In genomic region chr11:67317365-67318238, GRCh38 we compare ENCODE assay signal across 8 cellular contexts. TPM values are rescaled to one million over a fixed set of nuclear protein-coding genes. Genes with fewer than 3 reads are reported as not detected.
DNase-seq lines count a peak whose midpoint lies in the region; ATAC-seq, FAIRE-seq and TF ChIP-seq lines count a peak whose summit lies in the region.

No MANE protein-coding gene starts in this region.

- peak; percentile 63 for TF ChIP-seq POLR2A in GM18505 (IDR thresholded peaks at IDR 0.05; ENCODE audit: borderline replicate concordance, extremely low read depth, insufficient read depth, insufficient read length)

- no peaks in the 10 kb centered on the region for H3K9me3 Mint-ChIP-seq in T-helper 2 cell treated with Interferon-gamma antibody and Interleukin-4, amounts not matched to agents 5 μg/mL and 100 μg/mL, for 36 hours
- no peaks in the 10 kb centered on the region for H3K9me3 Mint-ChIP-seq in astrocyte (ENCODE audit: unreplicated experiment)

- peak; percentile 79 for TF ChIP-seq CTCF in astrocyte (IDR thresholded peaks at IDR 0.05; ENCODE audit: insufficient read depth, low read depth, low read length)
- peak; percentile 96 for TF ChIP-seq CTCF in hepatocyte (IDR thresholded peaks at IDR 0.05; ENCODE audit: poor library complexity)

- H3K27ac ChIP-seq in astrocyte (ENCODE audit: low read depth, low read length): peak overlapping the region; percentile 76
- peak overlapping the region; percentile 92 for H3K27ac ChIP-seq in hepatocyte

- no peaks in the 10 kb centered on the region for H3K9me2 ChIP-seq in hepatocyte (replicated peaks; ENCODE audit: insufficient read depth)

- H3K36me3 ChIP-seq in astrocyte (ENCODE audit: insufficient read depth, low read length) (no peaks in the 10 kb centered on the region), hepatocyte (replicated peaks; ENCODE audit: insufficient read depth, low read depth) (no peaks in the 10 kb centered on the region)

- peak overlapping the region; percentile 97 for H3K27ac Mint-ChIP-seq in T-helper 2 cell treated with Interferon-gamma antibody and Interleukin-4, amounts not matched to agents 5 μg/mL and 100 μg/mL, for 36 hours
- peak overlapping the region; percentile 89 for H3K27ac Mint-ChIP-seq in astrocyte (ENCODE audit: unreplicated experiment)

- no peaks in the 10 kb centered on the region for H3K36me3 Mint-ChIP-seq in T-helper 2 cell treated with Interferon-gamma antibody and Interleukin-4, amounts not matched to agents 5 μg/mL and 100 μg/mL, for 36 hours (ENCODE audit: low read depth)
- H3K36me3 Mint-ChIP-seq in astrocyte (ENCODE audit: low read depth, unreplicated experiment): peaks cover 5% of the 10 kb centered on the region

- ATAC-seq in GM18505 (IDR thresholded peaks at IDR 0.05; ENCODE audit: unreplicated experiment): peak; percentile 76
- peak; percentile 81 for ATAC-seq in HG02970 (IDR thresholded peaks at IDR 0.05; ENCODE audit: low FRiP score, unreplicated experiment)

- H3K4me1 Mint-ChIP-seq in T-helper 2 cell treated with Interferon-gamma antibody and Interleukin-4, amounts not matched to agents 5 μg/mL and 100 μg/mL, for 36 hours (ENCODE audit: low read depth): peaks cover 29% of the 10 kb centered on the region
- no peaks in the 10 kb centered on the region for H3K4me1 Mint-ChIP-seq in astrocyte (ENCODE audit: low read depth, unreplicated experiment)

- H4K20me1 ChIP-seq in astrocyte (ENCODE audit: insufficient read depth, low read length): no peaks in the 10 kb centered on the region
- H4K20me1 ChIP-seq in hepatocyte (ENCODE audit: insufficient read depth, poor library complexity, severe bottlenecking): no peaks in the 10 kb centered on the region

- H2AFZ ChIP-seq in astrocyte (ENCODE audit: low read depth, low read length) (peak overlapping the region; percentile 93), hepatocyte (peak overlapping the region; percentile 99)

- under 1% methylated on average over 79 of the region's 83 CpGs for WGBS in hepatocyte (ENCODE audit: low lambda C conversion rate, missing lambda C conversion rate)

- peak overlapping the region; percentile 83 for H3K9ac ChIP-seq in astrocyte (ENCODE audit: low read length)

- H3K27me3 ChIP-seq in astrocyte (ENCODE audit: insufficient read depth, low read length) (no peaks in the 10 kb centered on the region), hepatocyte (no peaks in the 10 kb centered on the region)

- peak overlapping the region; percentile 97 for H3K4me2 ChIP-seq in astrocyte (ENCODE audit: low read length)
- H3K4me2 ChIP-seq in hepatocyte: peak overlapping the region; percentile 92

- DNase-seq in NCI-H187 treated with DMSO at 0.1 percent for 48 hours (lab: John Stamatoyannopoulos, UW) (peak; percentile 77), astrocyte (ENCODE audit: low read depth) (peak; percentile 75), hepatocyte (ENCODE audit: low spot score) (peak; percentile 98), renal cortical epithelial cell (ENCODE audit: low read depth) (peak; percentile 89), cortex of kidney (lab: John Stamatoyannopoulos, UW) (no peak)
- DNase-seq in T-helper 2 cell treated with Interferon-gamma antibody and Interleukin-4, amounts not matched to agents 5 μg/mL and 100 μg/mL, for 36 hours (ENCODE audit: low spot score): peak; percentile 98

- H3K27me3 Mint-ChIP-seq in T-helper 2 cell treated with Interferon-gamma antibody and Interleukin-4, amounts not matched to agents 5 μg/mL and 100 μg/mL, for 36 hours (ENCODE audit: low read depth): peaks cover 9% of the 10 kb centered on the region
- peaks cover 5% of the 10 kb centered on the region for H3K27me3 Mint-ChIP-seq in astrocyte (ENCODE audit: low read depth, unreplicated experiment)

- H3K4me3 ChIP-seq in astrocyte (ENCODE audit: insufficient read depth, low read depth, low read length): peak overlapping the region; percentile 86
- peak overlapping the region; percentile 79 for H3K4me3 ChIP-seq in hepatocyte

- H3K4me1 ChIP-seq in astrocyte (ENCODE audit: insufficient read depth, low read length) (peaks cover 5% of the 10 kb centered on the region), hepatocyte (ENCODE audit: insufficient read depth) (peaks cover 3% of the 10 kb centered on the region)

- H3K4me3 Mint-ChIP-seq in T-helper 2 cell treated with Interferon-gamma antibody and Interleukin-4, amounts not matched to agents 5 μg/mL and 100 μg/mL, for 36 hours: peak overlapping the region; percentile 89
- H3K4me3 Mint-ChIP-seq in astrocyte (ENCODE audit: unreplicated experiment): peak overlapping the region; percentile 97

- H3K79me2 ChIP-seq in astrocyte (ENCODE audit: insufficient read depth, low read length): no peaks in the 10 kb centered on the region
- peaks cover 15% of the 10 kb centered on the region for H3K79me2 ChIP-seq in hepatocyte

- H3K9me3 ChIP-seq in astrocyte (ENCODE audit: insufficient read depth, low read depth, low read length): no peaks in the 10 kb centered on the region
- no peaks in the 10 kb centered on the region for H3K9me3 ChIP-seq in hepatocyte (ENCODE audit: low read depth)

- FAIRE-seq in astrocyte (lab: Jason Lieb, UNC): no peak

RNA-seq across cellular contexts. Expression of gene SSH3, which starts 14.3 kb away (rescaled TPM):
- total RNA-seq in astrocyte (19.1 and 20.1 TPM in 2 replicates), hepatocyte (27.7 and 29.7 TPM in 2 replicates), renal cortical epithelial cell (44.1 and 70.2 TPM in 2 replicates)
- 49.5 and 66.4 TPM in 2 replicates for polyA plus RNA-seq in hepatocyte

RNA-seq across cellular contexts. Expression of gene ANKRD13D, which starts 28.5 kb away (rescaled TPM):
- total RNA-seq in astrocyte (39.4 and 40.8 TPM in 2 replicates), hepatocyte (22.1 and 25.3 TPM in 2 replicates), renal cortical epithelial cell (29.0 and 38.9 TPM in 2 replicates)
- polyA plus RNA-seq in hepatocyte: 43.9 and 49.5 TPM in 2 replicates

RNA-seq across cellular contexts. Expression of gene POLD4, which starts 35.7 kb away (rescaled TPM):
- 53.5 and 69.2 TPM in 2 replicates for total RNA-seq in astrocyte
- total RNA-seq in hepatocyte: 69.8 and 74.4 TPM in 2 replicates
- polyA plus RNA-seq in hepatocyte: 97.4 and 117 TPM in 2 replicates
- total RNA-seq in renal cortical epithelial cell: 43.9 and 61.6 TPM in 2 replicates

RNA-seq across cellular contexts. Expression of gene GRK2, which starts 51.3 kb away (rescaled TPM):
- total RNA-seq in astrocyte: 27.2 and 34.0 TPM in 2 replicates
- 41.4 and 57.3 TPM in 2 replicates for total RNA-seq in hepatocyte
- 59.6 and 64.1 TPM in 2 replicates for polyA plus RNA-seq in hepatocyte
- 32.3 and 71.8 TPM in 2 replicates for total RNA-seq in renal cortical epithelial cell

RNA-seq across cellular contexts. Expression of gene CLCF1, which starts 55.8 kb away (rescaled TPM):
- total RNA-seq in astrocyte: 17.4 and 17.6 TPM in 2 replicates
- 5.5 and 13.2 TPM in 2 replicates for total RNA-seq in hepatocyte
- polyA plus RNA-seq in hepatocyte: 6.5 and 9.4 TPM in 2 replicates
- 13.9 and 22.7 TPM in 2 replicates for total RNA-seq in renal cortical epithelial cell
